ENCODE assay signal across 28 cellular contexts in genomic region chr3:7813412-7813811, GRCh38.
DNase-seq lines count a peak whose midpoint lies in the region; ATAC-seq and TF ChIP-seq lines count a peak whose summit lies in the region.
"Had no signal": no experiment of that assay in that cellular context is flagged by ENCODE, and none has a peak within 500 bp of the region (broad histone marks: within the 10 kb centered on the region; RNA-seq: fewer than 3 reads in every experiment).

No MANE protein-coding gene starts in this region.

- H3K9ac ChIP-seq in GM23248 = no peak overlapping the region
- H3K9ac ChIP-seq: neural progenitor cell had no signal

- no peak overlapping the region for H2AFZ ChIP-seq in GM23248
- H2AFZ ChIP-seq: neural progenitor cell had no signal

- ATAC-seq in GM19351 (IDR thresholded peaks at IDR 0.05; ENCODE audit: unreplicated experiment) = no peak
- ATAC-seq: pancreas; stimulated activated naive B cell treated with anti-CD40 and anti-IgM and Interleukin-4, amounts not matched to agents 10 μg/mL and 1 μg/mL and 100 μg/mL, for 72 hours had no signal

- H3K4me2 ChIP-seq in GM23248 (ENCODE audit: unreplicated experiment) = no peak overlapping the region
- H3K4me2 ChIP-seq: neural progenitor cell had no signal

- H3K27ac ChIP-seq in GM23248 (no peak overlapping the region), adrenal gland (no peak overlapping the region)
- H3K27ac ChIP-seq: brain microvascular endothelial cell, C4-2B, left ventricle myocardium inferior, neural progenitor cell, pancreas, VCaP had no signal

- in situ Hi-C loops in GM23248 (cut with MboI) = no loop called here

- intact Hi-C loops in adrenal gland (cut with DNase I) = no loop called here

- no peaks in the 10 kb centered on the region for H3K9me3 ChIP-seq in GM23248 (ENCODE audit: low read depth)
- no peaks in the 10 kb centered on the region for H3K9me3 ChIP-seq in adrenal gland (replicated peaks in 1 of 3)
- H3K9me3 ChIP-seq: left ventricle myocardium inferior, pancreas had no signal

- no peaks in the 10 kb centered on the region for H4K20me1 ChIP-seq in GM23248 (ENCODE audit: insufficient read depth)

- no peaks in the 10 kb centered on the region for H3K79me2 ChIP-seq in GM23248 (ENCODE audit: insufficient read depth)

- no peaks in the 10 kb centered on the region for H3K27me3 ChIP-seq in GM23248 (replicated peaks; ENCODE audit: insufficient read depth)
- H3K27me3 ChIP-seq in adrenal gland = no peaks in the 10 kb centered on the region
- H3K27me3 ChIP-seq: brain microvascular endothelial cell, neural progenitor cell, pancreas had no signal

- H3F3A ChIP-seq in GM23248 (ENCODE audit: insufficient read depth) = no peaks in the 10 kb centered on the region

- TF ChIP-seq POLR2A in adrenal gland (IDR thresholded peaks at IDR 0.05) = no peak

- 0 to 7% methylated on average over 1 of the region's 1 CpG for WGBS in GM23248 (ENCODE audit: low coverage in 1 of 2, low lambda C conversion rate in 2 of 2, missing lambda C conversion rate in 2 of 2), 2 experiments
- WGBS in adrenal gland, 4 donors = 58 to 72% (median 66%) methylated on average over 1 of the region's 1 CpG

- H3K36me3 ChIP-seq in GM23248 (ENCODE audit: low read depth) = no peaks in the 10 kb centered on the region
- H3K36me3 ChIP-seq in adrenal gland (replicated peaks in 1 of 2) = no peaks in the 10 kb centered on the region
- H3K36me3 ChIP-seq: brain microvascular endothelial cell, left ventricle myocardium inferior, neural progenitor cell, pancreas had no signal

- no peak for TF ChIP-seq CTCF in adrenal gland (IDR thresholded peaks at IDR 0.05)

- DNase-seq in DMS79 treated with DMSO at 0.1 percent for 48 hours (lab: John Stamatoyannopoulos, UW) (peak; percentile 40), NCI-H128 (lab: John Stamatoyannopoulos, UW; ENCODE audit: unreplicated experiment) (peak; percentile 16), NCI-H748 treated with DMSO at 0.1 percent for 48 hours (lab: John Stamatoyannopoulos, UW) (peak; percentile 17), iPS-NIHi11 (ENCODE audit: low spot score) (peak; percentile 8), GM23248 (no peak), adrenal gland (no peak)
- DNase-seq: activated CD4-positive, alpha-beta T cell treated with anti-CD3 and anti-CD28 coated beads, Interleukin-2, amount 10 ng/mL, durations not matched to agents 24 days and 14 days; activated CD8-positive, alpha-beta memory T cell treated with anti-CD3 and anti-CD28 coated beads for 24 hours; activated T-cell treated with anti-CD3 and anti-CD28 coated beads for 4 hours; amygdala; brain microvascular endothelial cell; COR-L47; GF-D8; islet precursor cell; left ventricle myocardium inferior; mesenchymal stem cell; MV-4-11; NCI-H2107; NCI-H510A treated with DMSO at 0.1 percent for 48 hours; pancreas; stimulated activated naive B cell treated with anti-CD40 and anti-IgM and Interleukin-4, amounts not matched to agents 10 μg/mL and 1 μg/mL and 100 μg/mL, for 72 hours; substantia nigra; T1000; trophoblast cell had no signal

- no peaks in the 10 kb centered on the region for H3K9me2 ChIP-seq in GM23248 (ENCODE audit: insufficient read depth)

- no peaks in the 10 kb centered on the region for H3K4me1 ChIP-seq in GM23248 (ENCODE audit: insufficient read depth)
- no peaks in the 10 kb centered on the region for H3K4me1 ChIP-seq in adrenal gland (replicated peaks in 1 of 2)
- H3K4me1 ChIP-seq: left ventricle myocardium inferior, neural progenitor cell, pancreas had no signal

- no peak overlapping the region for H3K4me3 ChIP-seq in GM23248
- no peak overlapping the region for H3K4me3 ChIP-seq in adrenal gland
- H3K4me3 ChIP-seq: left ventricle myocardium inferior, neural progenitor cell, pancreas had no signal

Comparison
In these comparisons a context has a peak if more than half of its experiments do, and no peak if none do; other contexts are left out.
1. DNase-seq: peak in DMS79 treated with DMSO at 0.1 percent for 48 hours (single experiment), NCI-H128 (single experiment), NCI-H748 treated with DMSO at 0.1 percent for 48 hours (single experiment) and iPS-NIHi11 (single experiment); none in GM23248 (single experiment) and adrenal gland (0 of 7).